Comparison of ENCODE assay signal across 12 cellular contexts in genomic region chr7:102008535-102009262, GRCh38.
DNase-seq lines count a peak whose midpoint lies in the region; ATAC-seq and TF ChIP-seq lines count a peak whose summit lies in the region.
"Had no signal": no experiment of that assay in that cellular context is flagged by ENCODE, and none has a peak within 500 bp of the region (broad histone marks: within the 10 kb centered on the region; RNA-seq: fewer than 3 reads in every experiment).

No MANE protein-coding gene starts in this region.

- intact Hi-C loops in Right ventricle myocardium inferior (cut with DNase I), result no loop called here
- intact Hi-C loops in left ventricle myocardium inferior (cut with micrococcal nuclease), result no loop called here
- intact Hi-C loops in PC-3 (cut with micrococcal nuclease), result no loop called here
- intact Hi-C loops in uterus (cut with DNase I; ENCODE audit: low total_unique reads), result no loop called here

- CTCF ChIA-PET in PC-3 (lab: Charles Lee), result no interaction called here

- H3K9me3 ChIP-seq in left ventricle myocardium inferior (replicated peaks) (no peaks in the 10 kb centered on the region), PC-3 (ENCODE audit: low read length) (no peaks in the 10 kb centered on the region), uterus (no peaks in the 10 kb centered on the region)
- H3K9me3 ChIP-seq: SJCRH30 had no signal

- H3K9me2 ChIP-seq in PC-3 (replicated peaks; ENCODE audit: low read length), result no peaks in the 10 kb centered on the region

- POLR2A ChIA-PET in PC-3 (lab: Charles Lee; ENCODE audit: unreplicated experiment), result no interaction called here

- no peak overlapping the region for H2AFZ ChIP-seq in PC-3 (ENCODE audit: low read length)

- H3K4me2 ChIP-seq in PC-3 (ENCODE audit: low read length), result no peak overlapping the region

- TF ChIP-seq POLR2A in uterus (IDR thresholded peaks at IDR 0.05), result no peak

- no peaks in the 10 kb centered on the region for H3K79me2 ChIP-seq in PC-3 (ENCODE audit: low read length)

- peak; percentile 4 for ATAC-seq in Right ventricle myocardium inferior
- ATAC-seq in PC-3, result peak; percentile 35
- ATAC-seq in GM19463 (IDR thresholded peaks at IDR 0.05; ENCODE audit: unreplicated experiment), result no peak

- H3K4me1 ChIP-seq in left ventricle myocardium inferior, result peaks cover 24% of the 10 kb centered on the region
- peaks cover 8% of the 10 kb centered on the region for H3K4me1 ChIP-seq in PC-3 (ENCODE audit: insufficient read depth, low read length)
- H3K4me1 ChIP-seq in uterus, result peaks cover 4 to 9% of the 10 kb centered on the region in 2 donors
- H3K4me1 ChIP-seq: SJCRH30 had no signal

- no peak overlapping the region for H3K9ac ChIP-seq in PC-3 (ENCODE audit: low read length)

- TF ChIP-seq CTCF in left ventricle myocardium inferior (IDR thresholded peaks at IDR 0.05; ENCODE audit: borderline replicate concordance) (no peak), PC-3 (conservative IDR thresholded peaks at IDR 0.05; ENCODE audit: low read depth, low read length) (no peak), uterus (IDR thresholded peaks at IDR 0.05) (no peak)

- no peak overlapping the region for H3K4me3 ChIP-seq in left ventricle myocardium inferior
- H3K4me3 ChIP-seq in PC-3 (ENCODE audit: low read length), result no peak overlapping the region
- no peak overlapping the region for H3K4me3 ChIP-seq in uterus
- H3K4me3 ChIP-seq: SJCRH30, skin epidermis had no signal

- no peaks in the 10 kb centered on the region for H3F3A ChIP-seq in PC-3 (ENCODE audit: low read length, unreplicated experiment)

- no peaks in the 10 kb centered on the region for H3K27me3 ChIP-seq in left ventricle myocardium inferior (ENCODE audit: low read depth)
- H3K27me3 ChIP-seq in PC-3 (ENCODE audit: low read length), result no peaks in the 10 kb centered on the region
- no peaks in the 10 kb centered on the region for H3K27me3 ChIP-seq in uterus
- H3K27me3 ChIP-seq: SJCRH30 had no signal

- no peaks in the 10 kb centered on the region for H4K20me1 ChIP-seq in PC-3 (ENCODE audit: low read length)

- no TSS peak for BruUV-seq in PC-3 (replicated peaks; lab: Mats Ljungman, UMichigan)

- DNase-seq in Right ventricle myocardium inferior (ENCODE audit: missing footprints) (no peak), left ventricle myocardium inferior (no peak), PC-3 (peak; percentile 60), left kidney (ENCODE audit: low read depth, low spot score) (peak; percentile 44), uterus (no peak), mesenteric fat pad (ENCODE audit: low spot score) (no peak), RPMI8226 (no peak)
- DNase-seq: NCI-H1436 treated with DMSO at 0.1 percent for 48 hours, SJCRH30, WERI-Rb-1 had no signal

- H3K36me3 ChIP-seq in left ventricle myocardium inferior (peaks cover 4% of the 10 kb centered on the region), PC-3 (ENCODE audit: low read depth, low read length) (no peaks in the 10 kb centered on the region), uterus (no peaks in the 10 kb centered on the region)
- H3K36me3 ChIP-seq: SJCRH30, WERI-Rb-1 had no signal

- H3K27ac ChIP-seq in left ventricle myocardium inferior (replicated peaks) (no peak overlapping the region), PC-3 (ENCODE audit: low read length) (peak overlapping the region; percentile 39), uterus (peak overlapping the region; percentile 26 to 51)
- H3K27ac ChIP-seq: SJCRH30, WERI-Rb-1 had no signal

Comparison
In these comparisons a context has a peak if more than half of its experiments do, and no peak if none do; other contexts are left out.
1. DNase-seq: peak in PC-3 (single experiment) and left kidney (single experiment); none in Right ventricle myocardium inferior (single experiment), left ventricle myocardium inferior (single experiment), uterus (0 of 2), mesenteric fat pad (single experiment) and RPMI8226 (single experiment).